Comparison of ENCODE assay signal across 1 cellular context in the genomic region with DNA sequence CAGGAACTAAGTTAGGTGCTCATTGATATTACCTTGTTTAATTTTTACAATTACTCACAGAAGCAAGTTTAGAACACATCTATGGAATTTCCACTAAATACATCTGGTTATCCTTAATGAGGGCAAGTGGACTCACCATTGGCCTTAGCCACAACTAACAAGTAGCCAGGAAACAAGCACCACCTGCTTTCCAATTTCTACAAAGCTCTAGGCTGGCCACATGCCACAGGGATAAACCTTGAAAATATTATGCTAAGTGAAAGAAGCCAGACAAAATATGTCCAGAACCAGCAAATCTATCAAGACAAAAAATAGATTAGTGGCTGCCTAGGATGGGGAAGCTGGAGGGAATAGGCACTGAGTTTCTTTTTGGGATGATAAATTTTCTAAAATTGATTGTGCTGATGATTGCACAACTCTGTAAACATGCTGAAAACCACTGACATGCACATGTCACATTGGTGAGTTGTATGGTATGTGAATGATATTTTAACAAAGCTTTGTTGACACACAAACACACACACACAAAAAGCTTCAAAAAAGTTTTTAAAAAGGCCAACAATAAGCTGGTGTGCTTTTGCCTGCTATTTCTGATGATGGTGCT.
TF ChIP-seq lines count a peak whose summit lies in the region.

No MANE protein-coding gene starts in this region.

TF ChIP-seq in HepG2, 621 proteins besides CTCF, POLR2A, EP300 and RAD21 (continued from another document and continues in another):
- TF ChIP-seq BCL6 (CRISPR knock-in tag; IDR thresholded peaks at IDR 0.05) (peak; percentile 64; the same call in 1 of the 2 replicates), ZFY (CRISPR knock-in tag; IDR thresholded peaks at IDR 0.05) (no peak), PLRG1 (conservative IDR thresholded peaks at IDR 0.05) (no peak), ZNF629 (CRISPR knock-in tag; conservative IDR thresholded peaks at IDR 0.05) (no peak), REXO4 (CRISPR knock-in tag; IDR thresholded peaks at IDR 0.05; ENCODE audit: borderline replicate concordance) (no peak), ZBTB38 (CRISPR knock-in tag; IDR thresholded peaks at IDR 0.05) (no peak), NFIB (CRISPR knock-in tag; IDR thresholded peaks at IDR 0.05; ENCODE audit: borderline replicate concordance) (no peak), ZNF543 (CRISPR knock-in tag; IDR thresholded peaks at IDR 0.05) (no peak), SOX13 (IDR thresholded peaks at IDR 0.05) (no peak), SOX13 (CRISPR knock-in tag; conservative IDR thresholded peaks at IDR 0.05 in 1 of 2, IDR thresholded peaks at IDR 0.05 in 1 of 2) (peak in 1 of 2 experiments; percentile 84; a peak in 2 of 4 replicates), ZBTB21 (CRISPR knock-in tag; IDR thresholded peaks at IDR 0.05) (no peak), ZNF331 (CRISPR knock-in tag; IDR thresholded peaks at IDR 0.05) (0 out of 2 replicates have a peak, but pooled peaks have one; percentile 49), SMC3 (IDR thresholded peaks at IDR 0.05; ENCODE audit: low read length) (0 out of 2 replicates have a peak, but pooled peaks have one; percentile 5), CEBPB (IDR thresholded peaks at IDR 0.05; ENCODE audit: borderline replicate concordance, low read depth, low read length) (peak; percentile 97), TAF1 (CRISPR knock-in tag; IDR thresholded peaks at IDR 0.05) (no peak), SMARCC2 (IDR thresholded peaks at IDR 0.05) (no peak), ZNF124 (CRISPR knock-in tag; IDR thresholded peaks at IDR 0.05) (no peak), FOXA3 (CRISPR knock-in tag; IDR thresholded peaks at IDR 0.05) (peak; percentile 98), CBX2 (IDR thresholded peaks at IDR 0.05; ENCODE audit: low read depth, low read length) (no peak), CBX2 (CRISPR knock-in tag; IDR thresholded peaks at IDR 0.05; ENCODE audit: low read depth) (no peak), NR2F6 (IDR thresholded peaks at IDR 0.05) (peak; percentile 22; the same call in 1 of the 2 replicates), NR2F6 (CRISPR knock-in tag; IDR thresholded peaks at IDR 0.05) (no peak), HDAC2 (CRISPR knock-in tag; IDR thresholded peaks at IDR 0.05) (peak; percentile 15; the same call in 1 of the 2 replicates), FOXJ3 (CRISPR knock-in tag; IDR thresholded peaks at IDR 0.05; ENCODE audit: borderline replicate concordance) (peak; percentile 54; the same call in 1 of the 2 replicates), ZNF264 (CRISPR knock-in tag; IDR thresholded peaks at IDR 0.05) (no peak), GATAD2A (CRISPR knock-in tag; IDR thresholded peaks at IDR 0.05) (peak; percentile 87), ZNF891 (CRISPR knock-in tag; IDR thresholded peaks at IDR 0.05) (no peak), HOXA5 (CRISPR knock-in tag; IDR thresholded peaks at IDR 0.05) (no peak), ZNF12 (CRISPR knock-in tag; IDR thresholded peaks at IDR 0.05) (peak; percentile 48; the same call in 1 of the 2 replicates), SMAD3 (CRISPR knock-in tag; IDR thresholded peaks at IDR 0.05) (peak; percentile 73; the same call in 1 of the 2 replicates), MIER3 (CRISPR knock-in tag; IDR thresholded peaks at IDR 0.05; ENCODE audit: borderline replicate concordance) (peak; percentile 51; the same call in 1 of the 2 replicates), FOXP1 (IDR thresholded peaks at IDR 0.05) (0 out of 2 replicates have a peak, but pooled peaks have one; percentile 31), FOXP1 (CRISPR knock-in tag; IDR thresholded peaks at IDR 0.05) (peak; percentile 80), EEA1 (CRISPR knock-in tag; IDR thresholded peaks at IDR 0.05; ENCODE audit: borderline replicate concordance) (no peak), TEAD3 (CRISPR knock-in tag; optimal IDR thresholded peaks at IDR 0.05; ENCODE audit: borderline replicate concordance) (peak; percentile 49), ZMYM4 (CRISPR knock-in tag; IDR thresholded peaks at IDR 0.05) (peak; percentile 22; the same call in 1 of the 2 replicates), FOXA1 (IDR thresholded peaks at IDR 0.05) (peak; percentile 56; the same call in 1 of the 2 replicates), FOXA1 (CRISPR knock-in tag; IDR thresholded peaks at IDR 0.05) (peak; percentile 91), ZNF143 (CRISPR knock-in tag; IDR thresholded peaks at IDR 0.05) (no peak), TSC22D2 (CRISPR knock-in tag; IDR thresholded peaks at IDR 0.05; ENCODE audit: borderline replicate concordance) (no peak), RARA (CRISPR knock-in tag; IDR thresholded peaks at IDR 0.05) (peak; percentile 53; the same call in 1 of the 2 replicates), SMYD3 (CRISPR knock-in tag; IDR thresholded peaks at IDR 0.05) (no peak)
- TF ChIP-seq, protein P1, sequence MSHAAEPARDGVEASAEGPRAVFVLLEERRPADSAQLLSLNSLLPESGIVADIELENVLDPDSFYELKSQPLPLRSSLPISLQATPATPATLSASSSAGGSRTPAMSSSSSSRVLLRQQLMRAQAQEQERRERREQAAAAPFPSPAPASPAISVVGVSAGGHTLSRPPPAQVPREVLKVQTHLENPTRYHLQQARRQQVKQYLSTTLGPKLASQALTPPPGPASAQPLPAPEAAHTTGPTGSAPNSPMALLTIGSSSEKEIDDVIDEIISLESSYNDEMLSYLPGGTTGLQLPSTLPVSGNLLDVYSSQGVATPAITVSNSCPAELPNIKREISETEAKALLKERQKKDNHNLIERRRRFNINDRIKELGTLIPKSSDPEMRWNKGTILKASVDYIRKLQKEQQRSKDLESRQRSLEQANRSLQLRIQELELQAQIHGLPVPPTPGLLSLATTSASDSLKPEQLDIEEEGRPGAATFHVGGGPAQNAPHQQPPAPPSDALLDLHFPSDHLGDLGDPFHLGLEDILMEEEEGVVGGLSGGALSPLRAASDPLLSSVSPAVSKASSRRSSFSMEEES (CRISPR knock-in tag; IDR thresholded peaks at IDR 0.05): no peak
- TF ChIP-seq, protein P2, sequence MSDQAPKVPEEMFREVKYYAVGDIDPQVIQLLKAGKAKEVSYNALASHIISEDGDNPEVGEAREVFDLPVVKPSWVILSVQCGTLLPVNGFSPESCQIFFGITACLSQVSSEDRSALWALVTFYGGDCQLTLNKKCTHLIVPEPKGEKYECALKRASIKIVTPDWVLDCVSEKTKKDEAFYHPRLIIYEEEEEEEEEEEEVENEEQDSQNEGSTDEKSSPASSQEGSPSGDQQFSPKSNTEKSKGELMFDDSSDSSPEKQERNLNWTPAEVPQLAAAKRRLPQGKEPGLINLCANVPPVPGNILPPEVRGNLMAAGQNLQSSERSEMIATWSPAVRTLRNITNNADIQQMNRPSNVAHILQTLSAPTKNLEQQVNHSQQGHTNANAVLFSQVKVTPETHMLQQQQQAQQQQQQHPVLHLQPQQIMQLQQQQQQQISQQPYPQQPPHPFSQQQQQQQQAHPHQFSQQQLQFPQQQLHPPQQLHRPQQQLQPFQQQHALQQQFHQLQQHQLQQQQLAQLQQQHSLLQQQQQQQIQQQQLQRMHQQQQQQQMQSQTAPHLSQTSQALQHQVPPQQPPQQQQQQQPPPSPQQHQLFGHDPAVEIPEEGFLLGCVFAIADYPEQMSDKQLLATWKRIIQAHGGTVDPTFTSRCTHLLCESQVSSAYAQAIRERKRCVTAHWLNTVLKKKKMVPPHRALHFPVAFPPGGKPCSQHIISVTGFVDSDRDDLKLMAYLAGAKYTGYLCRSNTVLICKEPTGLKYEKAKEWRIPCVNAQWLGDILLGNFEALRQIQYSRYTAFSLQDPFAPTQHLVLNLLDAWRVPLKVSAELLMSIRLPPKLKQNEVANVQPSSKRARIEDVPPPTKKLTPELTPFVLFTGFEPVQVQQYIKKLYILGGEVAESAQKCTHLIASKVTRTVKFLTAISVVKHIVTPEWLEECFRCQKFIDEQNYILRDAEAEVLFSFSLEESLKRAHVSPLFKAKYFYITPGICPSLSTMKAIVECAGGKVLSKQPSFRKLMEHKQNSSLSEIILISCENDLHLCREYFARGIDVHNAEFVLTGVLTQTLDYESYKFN (CRISPR knock-in tag; conservative IDR thresholded peaks at IDR 0.05): peak; percentile 71
- TF ChIP-seq, protein P3, sequence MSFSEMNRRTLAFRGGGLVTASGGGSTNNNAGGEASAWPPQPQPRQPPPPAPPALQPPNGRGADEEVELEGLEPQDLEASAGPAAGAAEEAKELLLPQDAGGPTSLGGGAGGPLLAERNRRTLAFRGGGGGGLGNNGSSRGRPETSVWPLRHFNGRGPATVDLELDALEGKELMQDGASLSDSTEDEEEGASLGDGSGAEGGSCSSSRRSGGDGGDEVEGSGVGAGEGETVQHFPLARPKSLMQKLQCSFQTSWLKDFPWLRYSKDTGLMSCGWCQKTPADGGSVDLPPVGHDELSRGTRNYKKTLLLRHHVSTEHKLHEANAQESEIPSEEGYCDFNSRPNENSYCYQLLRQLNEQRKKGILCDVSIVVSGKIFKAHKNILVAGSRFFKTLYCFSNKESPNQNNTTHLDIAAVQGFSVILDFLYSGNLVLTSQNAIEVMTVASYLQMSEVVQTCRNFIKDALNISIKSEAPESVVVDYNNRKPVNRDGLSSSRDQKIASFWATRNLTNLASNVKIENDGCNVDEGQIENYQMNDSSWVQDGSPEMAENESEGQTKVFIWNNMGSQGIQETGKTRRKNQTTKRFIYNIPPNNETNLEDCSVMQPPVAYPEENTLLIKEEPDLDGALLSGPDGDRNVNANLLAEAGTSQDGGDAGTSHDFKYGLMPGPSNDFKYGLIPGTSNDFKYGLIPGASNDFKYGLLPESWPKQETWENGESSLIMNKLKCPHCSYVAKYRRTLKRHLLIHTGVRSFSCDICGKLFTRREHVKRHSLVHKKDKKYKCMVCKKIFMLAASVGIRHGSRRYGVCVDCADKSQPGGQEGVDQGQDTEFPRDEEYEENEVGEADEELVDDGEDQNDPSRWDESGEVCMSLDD (CRISPR knock-in tag; IDR thresholded peaks at IDR 0.05; ENCODE audit: borderline replicate concordance): no peak
- TF ChIP-seq, protein P4, sequence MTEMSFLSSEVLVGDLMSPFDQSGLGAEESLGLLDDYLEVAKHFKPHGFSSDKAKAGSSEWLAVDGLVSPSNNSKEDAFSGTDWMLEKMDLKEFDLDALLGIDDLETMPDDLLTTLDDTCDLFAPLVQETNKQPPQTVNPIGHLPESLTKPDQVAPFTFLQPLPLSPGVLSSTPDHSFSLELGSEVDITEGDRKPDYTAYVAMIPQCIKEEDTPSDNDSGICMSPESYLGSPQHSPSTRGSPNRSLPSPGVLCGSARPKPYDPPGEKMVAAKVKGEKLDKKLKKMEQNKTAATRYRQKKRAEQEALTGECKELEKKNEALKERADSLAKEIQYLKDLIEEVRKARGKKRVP (CRISPR knock-in tag; IDR thresholded peaks at IDR 0.05): peak in 1 of 2 experiments; percentile 72; a peak in 1 of 4 replicates
- TF ChIP-seq, protein P5, sequence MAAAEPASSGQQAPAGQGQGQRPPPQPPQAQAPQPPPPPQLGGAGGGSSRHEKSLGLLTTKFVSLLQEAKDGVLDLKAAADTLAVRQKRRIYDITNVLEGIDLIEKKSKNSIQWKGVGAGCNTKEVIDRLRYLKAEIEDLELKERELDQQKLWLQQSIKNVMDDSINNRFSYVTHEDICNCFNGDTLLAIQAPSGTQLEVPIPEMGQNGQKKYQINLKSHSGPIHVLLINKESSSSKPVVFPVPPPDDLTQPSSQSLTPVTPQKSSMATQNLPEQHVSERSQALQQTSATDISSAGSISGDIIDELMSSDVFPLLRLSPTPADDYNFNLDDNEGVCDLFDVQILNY (CRISPR knock-in tag; conservative IDR thresholded peaks at IDR 0.05): no peak
- TF ChIP-seq, protein P6, sequence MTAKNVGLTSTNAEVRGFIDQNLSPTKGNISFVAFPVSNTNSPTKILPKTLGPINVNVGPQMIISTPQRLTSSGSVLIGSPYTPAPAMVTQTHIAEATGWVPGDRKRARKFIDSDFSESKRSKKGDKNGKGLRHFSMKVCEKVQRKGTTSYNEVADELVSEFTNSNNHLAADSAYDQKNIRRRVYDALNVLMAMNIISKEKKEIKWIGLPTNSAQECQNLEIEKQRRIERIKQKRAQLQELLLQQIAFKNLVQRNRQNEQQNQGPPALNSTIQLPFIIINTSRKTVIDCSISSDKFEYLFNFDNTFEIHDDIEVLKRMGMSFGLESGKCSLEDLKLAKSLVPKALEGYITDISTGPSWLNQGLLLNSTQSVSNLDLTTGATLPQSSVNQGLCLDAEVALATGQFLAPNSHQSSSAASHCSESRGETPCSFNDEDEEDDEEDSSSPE (CRISPR knock-in tag; IDR thresholded peaks at IDR 0.05): no peak
- TF ChIP-seq, protein P7, sequence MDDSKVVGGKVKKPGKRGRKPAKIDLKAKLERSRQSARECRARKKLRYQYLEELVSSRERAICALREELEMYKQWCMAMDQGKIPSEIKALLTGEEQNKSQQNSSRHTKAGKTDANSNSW (CRISPR knock-in tag; IDR thresholded peaks at IDR 0.05; ENCODE audit: borderline replicate concordance): no peak
- TF ChIP-seq, protein P8, sequence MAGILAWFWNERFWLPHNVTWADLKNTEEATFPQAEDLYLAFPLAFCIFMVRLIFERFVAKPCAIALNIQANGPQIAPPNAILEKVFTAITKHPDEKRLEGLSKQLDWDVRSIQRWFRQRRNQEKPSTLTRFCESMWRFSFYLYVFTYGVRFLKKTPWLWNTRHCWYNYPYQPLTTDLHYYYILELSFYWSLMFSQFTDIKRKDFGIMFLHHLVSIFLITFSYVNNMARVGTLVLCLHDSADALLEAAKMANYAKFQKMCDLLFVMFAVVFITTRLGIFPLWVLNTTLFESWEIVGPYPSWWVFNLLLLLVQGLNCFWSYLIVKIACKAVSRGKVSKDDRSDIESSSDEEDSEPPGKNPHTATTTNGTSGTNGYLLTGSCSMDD (CRISPR knock-in tag; IDR thresholded peaks at IDR 0.05): no peak
- TF ChIP-seq, protein P9, sequence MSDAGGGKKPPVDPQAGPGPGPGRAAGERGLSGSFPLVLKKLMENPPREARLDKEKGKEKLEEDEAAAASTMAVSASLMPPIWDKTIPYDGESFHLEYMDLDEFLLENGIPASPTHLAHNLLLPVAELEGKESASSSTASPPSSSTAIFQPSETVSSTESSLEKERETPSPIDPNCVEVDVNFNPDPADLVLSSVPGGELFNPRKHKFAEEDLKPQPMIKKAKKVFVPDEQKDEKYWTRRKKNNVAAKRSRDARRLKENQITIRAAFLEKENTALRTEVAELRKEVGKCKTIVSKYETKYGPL (CRISPR knock-in tag; IDR thresholded peaks at IDR 0.05): no peak
- TF ChIP-seq, protein P10, sequence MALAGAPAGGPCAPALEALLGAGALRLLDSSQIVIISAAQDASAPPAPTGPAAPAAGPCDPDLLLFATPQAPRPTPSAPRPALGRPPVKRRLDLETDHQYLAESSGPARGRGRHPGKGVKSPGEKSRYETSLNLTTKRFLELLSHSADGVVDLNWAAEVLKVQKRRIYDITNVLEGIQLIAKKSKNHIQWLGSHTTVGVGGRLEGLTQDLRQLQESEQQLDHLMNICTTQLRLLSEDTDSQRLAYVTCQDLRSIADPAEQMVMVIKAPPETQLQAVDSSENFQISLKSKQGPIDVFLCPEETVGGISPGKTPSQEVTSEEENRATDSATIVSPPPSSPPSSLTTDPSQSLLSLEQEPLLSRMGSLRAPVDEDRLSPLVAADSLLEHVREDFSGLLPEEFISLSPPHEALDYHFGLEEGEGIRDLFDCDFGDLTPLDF (CRISPR knock-in tag; IDR thresholded peaks at IDR 0.05): no peak
